9 cellular contexts compared by ENCODE assay signal in genomic region chr22:37020192-37020479, GRCh38. TPM values are rescaled to one million over a fixed set of nuclear protein-coding genes. Genes with fewer than 3 reads are reported as not detected.
A peak's percentile ranks its signal among the peaks of the same experiment; 100 is the strongest.
DNase-seq lines count a peak whose midpoint lies in the region; ATAC-seq, FAIRE-seq and TF ChIP-seq lines count a peak whose summit lies in the region.
"Had no signal": no experiment of that assay in that cellular context is flagged by ENCODE, and none has a peak within 500 bp of the region (broad histone marks: within the 10 kb centered on the region; RNA-seq: fewer than 3 reads in every experiment).

No MANE protein-coding gene starts in this region.

- DNase-seq in NCI-H510A treated with DMSO at 0.1 percent for 48 hours (lab: John Stamatoyannopoulos, UW): peak; percentile 15
- no peak for DNase-seq in NCI-H510A (lab: John Stamatoyannopoulos, UW)
- DNase-seq in NB4 (ENCODE audit: low read depth): peak; percentile 64
- DNase-seq in kidney: no peak

- H3K27ac Mint-ChIP-seq in brain: peak overlapping the region; percentile 92 to 98 (median 95)

- H3K4me3 ChIP-seq in NB4 (ENCODE audit: low read depth, low read length): peak overlapping the region; percentile 95
- H3K4me3 ChIP-seq in kidney (ENCODE audit: low read length in 2 of 2): peak overlapping the region; percentile 66 to 84
- peak overlapping the region; percentile 85 to 92 for H3K4me3 ChIP-seq in stomach smooth muscle (ENCODE audit: low read length in 2 of 2)

- H3K27ac ChIP-seq in kidney (ENCODE audit: low read depth in 2 of 2, low read length in 2 of 2): peak overlapping the region; percentile 84 to 90
- peak overlapping the region; percentile 82 for H3K27ac ChIP-seq in stomach smooth muscle (ENCODE audit: low read length)

- H3K9ac ChIP-seq in kidney (ENCODE audit: low read length in 2 of 2) (peak overlapping the region; percentile 42 to 86), stomach smooth muscle (ENCODE audit: low read length in 2 of 2) (peak overlapping the region; percentile 74 to 80)

- H3K9me3 ChIP-seq in kidney (ENCODE audit: control insufficient read depth in 1 of 2, low read length in 2 of 2) (no peaks in the 10 kb centered on the region), stomach smooth muscle (ENCODE audit: control insufficient read depth in 2 of 2, low read length in 2 of 2) (no peaks in the 10 kb centered on the region)

- peaks cover 8% of the 10 kb centered on the region for H3K27me3 Mint-ChIP-seq in brain

- ATAC-seq in HG02870 (IDR thresholded peaks at IDR 0.05; ENCODE audit: unreplicated experiment): no peak
- ATAC-seq in HG02623 (IDR thresholded peaks at IDR 0.05; ENCODE audit: unreplicated experiment): no peak

- no peak for FAIRE-seq in kidney (lab: Jason Lieb, UNC)
- FAIRE-seq: G401.6 had no signal

- H3K9me3 Mint-ChIP-seq in brain: no peaks in the 10 kb centered on the region

- peak overlapping the region; percentile 93 to 97 (median 94) for H3K4me3 Mint-ChIP-seq in brain

- no peak for TF ChIP-seq POLR2A in NB4 (IDR thresholded peaks at IDR 0.05; ENCODE audit: extremely low read depth, insufficient read length)

- peaks cover 44% of the 10 kb centered on the region for H3K4me1 Mint-ChIP-seq in brain

- no peaks in the 10 kb centered on the region for H3K27me3 ChIP-seq in stomach smooth muscle (ENCODE audit: control insufficient read depth in 1 of 2, insufficient read depth in 2 of 2, low read length in 2 of 2)

- intact Hi-C loops in kidney (cut with DNase I): no loop called here

- TF ChIP-seq CTCF in NB4 (IDR thresholded peaks at IDR 0.05; ENCODE audit: low read depth, low read length) (no peak), brain (conservative IDR thresholded peaks at IDR 0.05) (peak in 1 of 2 experiments; percentile 9), kidney (IDR thresholded peaks at IDR 0.05; ENCODE audit: borderline replicate concordance, extremely low read depth, insufficient read depth) (no peak)

- H3K4me1 ChIP-seq in kidney (ENCODE audit: control insufficient read depth in 1 of 2, insufficient read depth in 1 of 2, low read depth in 1 of 2, low read length in 2 of 2): peaks cover 5 to 34% of the 10 kb centered on the region in 2 donors
- peaks cover 40% of the 10 kb centered on the region for H3K4me1 ChIP-seq in stomach smooth muscle (ENCODE audit: control insufficient read depth, insufficient read depth, low read length)

- H3K36me3 ChIP-seq in kidney (ENCODE audit: control insufficient read depth in 1 of 2, insufficient read depth in 2 of 2, low read length in 2 of 2) (no peaks in the 10 kb centered on the region), stomach smooth muscle (ENCODE audit: control insufficient read depth in 2 of 2, insufficient read depth in 2 of 2, low read length in 2 of 2) (peaks cover under 1 to 5% of the 10 kb centered on the region in 2 donors)

- H3K36me3 Mint-ChIP-seq in brain: peaks cover 5% of the 10 kb centered on the region

RNA-seq across cellular contexts. Expression of gene MPST, which starts 0.6 kb away (rescaled TPM):
- polyA plus RNA-seq in brain (ENCODE audit: insufficient read depth, low read depth, low replicate concordance) (65.7 TPM), kidney (ENCODE audit: insufficient read depth, low read depth, low replicate concordance) (167 TPM)
- total RNA-seq in kidney: 44.4 TPM

RNA-seq across cellular contexts. Expression of gene TST, which starts 0.9 kb away (rescaled TPM):
- polyA plus RNA-seq in brain (ENCODE audit: insufficient read depth, low read depth, low replicate concordance) (36.3 TPM), kidney (ENCODE audit: insufficient read depth, low read depth, low replicate concordance) (283 TPM)
- total RNA-seq in kidney: 48.7 TPM

RNA-seq across cellular contexts. Expression of gene KCTD17, which starts 31.4 kb away (rescaled TPM):
- polyA plus RNA-seq in brain (ENCODE audit: insufficient read depth, low read depth, low replicate concordance) (108 TPM), kidney (ENCODE audit: insufficient read depth, low read depth, low replicate concordance) (9.6 TPM)
- total RNA-seq in kidney: 13.9 TPM

Comparison
In these comparisons a context has a peak if more than half of its experiments do, and no peak if none do; other contexts are left out.
1. DNase-seq: peak in NCI-H510A treated with DMSO at 0.1 percent for 48 hours (single experiment) and NB4 (single experiment); none in NCI-H510A (single experiment) and kidney (single experiment).
2. RNA of gene KCTD17, which starts 31.4 kb away (polyA plus RNA-seq): 108 TPM in brain (single experiment); 9.6 TPM in kidney (single experiment); every median in the first group is over 10 times any median in the second.
3. Peak in every context shown above with its lines, with median percentiles within 50 percentile points of each other: H3K4me3 ChIP-seq.